13 cellular contexts compared by ENCODE assay signal in genomic region chrX:120193254-120193653, GRCh38. TPM values are rescaled to one million over a fixed set of nuclear protein-coding genes. Genes with fewer than 3 reads are reported as not detected.
"Had no signal": no experiment of that assay in that cellular context is flagged by ENCODE, and none has a peak within 500 bp of the region (broad histone marks: within the 10 kb centered on the region; RNA-seq: fewer than 3 reads in every experiment).

No MANE protein-coding gene starts in this region.

RNA-seq across cellular contexts. Expression of gene RHOXF2, which starts 34.8 kb away (rescaled TPM):
- total RNA-seq: stomach, subcutaneous adipose tissue, suprapubic skin, temporal lobe, thoracic aorta, thyroid gland, tibial nerve, transverse colon, upper lobe of right lung, ureter, urinary bladder, uterus, vagina had no signal
- polyA plus RNA-seq: stomach, urinary bladder had no signal
